ENCODE assay signal across 25 cellular contexts in the genomic region with DNA sequence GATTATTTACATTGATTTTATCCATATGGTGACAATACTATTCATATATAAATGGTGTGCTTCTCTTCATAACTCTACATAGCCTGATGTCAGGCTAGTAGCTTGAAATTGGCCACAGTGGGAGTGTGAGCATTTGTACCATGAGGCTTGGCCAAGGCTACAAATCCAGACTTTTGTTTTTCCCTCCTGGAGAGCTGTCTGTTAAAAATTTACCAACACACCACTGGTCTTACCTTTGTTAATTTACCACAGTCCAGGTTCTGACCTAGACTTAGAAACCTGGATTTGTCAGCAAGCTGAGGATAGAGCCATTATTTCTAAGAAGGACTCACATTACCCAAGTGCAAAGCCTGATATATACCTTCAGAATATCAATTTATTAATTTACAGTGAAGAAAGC. TPM values are rescaled to one million over a fixed set of nuclear protein-coding genes. Genes with fewer than 3 reads are reported as not detected.
"Had no signal": no experiment of that assay in that cellular context is flagged by ENCODE, and none has a peak within 500 bp of the region (broad histone marks: within the 10 kb centered on the region; RNA-seq: fewer than 3 reads in every experiment).

No MANE protein-coding gene starts in this region.

- H3K27ac ChIP-seq: colonic mucosa, epithelial cell of prostate, esophagus squamous epithelium, heart left ventricle, hepatocyte, left lung, lower lobe of right lung had no signal

- H3K36me3 ChIP-seq: colonic mucosa, esophagus squamous epithelium, gastrocnemius medialis, heart left ventricle, left lung, lower lobe of right lung had no signal

- ATAC-seq: effector memory CD8-positive, alpha-beta T cell; esophagus mucosa; heart left ventricle; left cardiac atrium; left lung; left ventricle myocardium superior; lower lobe of right lung; mucosa of descending colon had no signal

- H3K4me3 ChIP-seq: colonic mucosa, esophagus squamous epithelium, gastrocnemius medialis, heart left ventricle, hepatocyte, left lung, lower lobe of right lung, mucosa of descending colon had no signal

- DNase-seq: colonic mucosa; cortex of kidney; effector CD8-positive, alpha-beta T cell; effector memory CD8-positive, alpha-beta T cell; endodermal cell; erythroblast; esophagus squamous epithelium; foreskin fibroblast; foreskin melanocyte; gastrocnemius medialis; heart left ventricle; hypothalamus; immature natural killer cell; islet precursor cell; kidney; kidney glomerular epithelial cell; left cardiac atrium; left lung; left ventricle myocardium superior; lower lobe of right lung; mucosa of descending colon; naive B cell had no signal

- H3K4me1 ChIP-seq: colonic mucosa, esophagus squamous epithelium, left lung, lower lobe of right lung had no signal

- H3K27me3 ChIP-seq: colonic mucosa, esophagus squamous epithelium, gastrocnemius medialis, heart left ventricle, hepatocyte, left lung had no signal

- H3K79me2 ChIP-seq: hepatocyte had no signal

- H3K4me2 ChIP-seq: hepatocyte had no signal

RNA-seq across cellular contexts. Expression of a gene that starts 45.5 kb away (rescaled TPM):
- polyA plus RNA-seq: immature natural killer cell had no signal
